In the genomic region with DNA sequence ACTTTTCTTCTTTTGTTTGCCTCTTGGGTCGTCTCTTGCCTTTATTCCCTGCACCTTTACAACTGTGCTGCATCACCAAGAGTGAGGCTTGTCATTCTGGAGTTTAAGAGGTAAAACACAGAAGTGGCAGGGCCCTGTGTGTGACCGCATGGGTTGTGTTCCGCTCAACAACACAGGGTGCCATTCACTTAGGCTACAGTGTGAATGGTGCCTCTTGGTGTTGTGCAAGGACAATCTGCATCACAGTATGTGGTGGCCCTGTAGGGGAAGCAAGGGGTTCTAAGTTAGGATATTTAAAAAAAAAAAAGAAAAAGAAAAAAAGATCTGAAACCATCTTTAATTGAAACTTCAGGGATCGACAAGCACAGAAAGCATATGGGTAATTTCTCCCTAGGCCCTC, we compare ENCODE assay signal across 27 cellular contexts. TPM values are rescaled to one million over a fixed set of nuclear protein-coding genes. Genes with fewer than 3 reads are reported as not detected.
A peak's percentile ranks its signal among the peaks of the same experiment; 100 is the strongest.
DNase-seq lines count a peak whose midpoint lies in the region; ATAC-seq, FAIRE-seq and TF ChIP-seq lines count a peak whose summit lies in the region.
"Had no signal": no experiment of that assay in that cellular context is flagged by ENCODE, and none has a peak within 500 bp of the region (broad histone marks: within the 10 kb centered on the region; RNA-seq: fewer than 3 reads in every experiment).

No MANE protein-coding gene starts in this region.

- CTCF ChIA-PET in A549 (lab: Yijun Ruan, JAX): interaction anchor here (0.8 kb wide), 1 partner anchor 14 kb away, joined by 3 read pairs; no protein-coding TSS in a partner anchor
- CTCF ChIA-PET in HEK293 (lab: Yijun Ruan, JAX): interaction anchor here (1.2 kb wide), 1 partner anchor 47 kb away, joined by 8 read pairs; no protein-coding TSS in a partner anchor
- CTCF ChIA-PET in H1 (lab: Charles Lee; ENCODE audit: partially characterized antibody): interaction anchor here (1.8 kb wide), 1 partner anchor 147 kb away, joined by 5 read pairs; no protein-coding TSS in a partner anchor

- H4K20me1 ChIP-seq in H1 (replicated peaks in 1 of 2; ENCODE audit: control insufficient read depth in 1 of 2, insufficient read depth in 2 of 2, low read length in 2 of 2): no peaks in the 10 kb centered on the region

- H3K56ac ChIP-seq in H1 (replicated peaks; ENCODE audit: insufficient read length, low read depth, low read length): no peak overlapping the region

- TF ChIP-seq RAD21 in A549 (conservative IDR thresholded peaks at IDR 0.05 in 1 of 2, IDR thresholded peaks at IDR 0.05 in 1 of 2): no peak
- no peak for TF ChIP-seq RAD21 in H1 (IDR thresholded peaks at IDR 0.05 in 1 of 2, conservative IDR thresholded peaks at IDR 0.05 in 1 of 2; ENCODE audit: low read depth in 2 of 2, low read length in 2 of 2)

- no peak for DNase-seq in A549 (ENCODE audit: low read depth in 1 of 2, low spot score in 1 of 2)
- DNase-seq in H1 (ENCODE audit: low read depth in 1 of 2, low spot score in 2 of 2): no peak
- DNase-seq in mesenchymal stem cell: no peak
- no peak for DNase-seq in NCI-H2029 treated with DMSO at 0.1 percent for 48 hours (lab: John Stamatoyannopoulos, UW)
- no peak for DNase-seq in NCI-H510A treated with DMSO at 0.1 percent for 48 hours (lab: John Stamatoyannopoulos, UW)
- DNase-seq in NCI-H1417 treated with DMSO at 0.1 percent for 48 hours (lab: John Stamatoyannopoulos, UW): no peak
- DNase-seq: activated B cell treated with CpG ODN at 0.5 μM for 24 hours; activated CD4-positive, alpha-beta T cell treated with anti-CD3 and anti-CD28 coated beads, Interleukin-2, amount 50 U/mL, for 1 hour; activated naive CD8-positive, alpha-beta T cell treated with anti-CD3 and anti-CD28 coated beads, Interleukin-2, amount 50 U/mL, for 24 hours; activated T-cell treated with anti-CD3 and anti-CD28 coated beads, Interleukin-2, amount 50 U/mL, for 4 hours; effector memory CD4-positive, alpha-beta T cell; GF-D8; NCI-H1436; stimulated activated CD4-positive, alpha-beta T cell treated with anti-CD3 and anti-CD28 coated beads, Interleukin-1b, Interleukin-23, amount 100 ng/mL, for 48 hours had no signal

- peak overlapping the region; percentile 74 for H3K4me2 ChIP-seq in A549
- H3K4me2 ChIP-seq in H1 (ENCODE audit: insufficient read depth in 1 of 2, low read depth in 2 of 2, low read length in 2 of 2): no peak overlapping the region
- H3K4me2 ChIP-seq in mesenchymal stem cell (ENCODE audit: low read length, poor library complexity, severe bottlenecking): no peak overlapping the region

- no peak overlapping the region for H2AFZ ChIP-seq in H1 (ENCODE audit: low read length)
- H2AFZ ChIP-seq in mesenchymal stem cell (ENCODE audit: low read depth, low read length): no peak overlapping the region

- H3K18ac ChIP-seq in H1 (ENCODE audit: extremely low read depth, low read length): no peak overlapping the region
- peak overlapping the region; percentile 65 to 96 for H3K18ac ChIP-seq in mesenchymal stem cell (ENCODE audit: low read depth in 1 of 2, low read length in 2 of 2)

- H3K4ac ChIP-seq in H1 (replicated peaks; ENCODE audit: insufficient read length, low read depth, low read length) (no peak overlapping the region), mesenchymal stem cell (ENCODE audit: low read depth in 1 of 2, low read length in 2 of 2) (peak overlapping the region in 1 of 2 experiments; percentile 96)

- FAIRE-seq in A549 (lab: Jason Lieb, UNC) (no peak), H1 (lab: Jason Lieb, UNC) (no peak)
- FAIRE-seq: frontal cortex, GM19239, K562, small intestine had no signal

- TF ChIP-seq POLR2A in A549 (IDR thresholded peaks at IDR 0.05; ENCODE audit: low read length): no peak
- TF ChIP-seq POLR2A in H1 (IDR thresholded peaks at IDR 0.05; ENCODE audit: control extremely low read depth in 1 of 2, low read depth in 2 of 2, low read length in 2 of 2): no peak

- peak overlapping the region; percentile 65 to 79 for H3K27ac ChIP-seq in A549
- H3K27ac ChIP-seq in HEK293 (ENCODE audit: extremely low read depth, low read depth, low read length): no peak overlapping the region
- H3K27ac ChIP-seq in H1 (ENCODE audit: low read depth, low read length): no peak overlapping the region
- peak overlapping the region; percentile 31 for H3K27ac ChIP-seq in mesenchymal stem cell (ENCODE audit: low read length, poor library complexity, severe bottlenecking)
- H3K27ac ChIP-seq: body of pancreas, tibial nerve had no signal

- no peak overlapping the region for H2BK20ac ChIP-seq in H1 (ENCODE audit: low read length)

- H3K79me2 ChIP-seq in H1 (ENCODE audit: control insufficient read depth in 1 of 2, insufficient read depth in 2 of 2, low read length in 2 of 2): no peaks in the 10 kb centered on the region

- POLR2A ChIA-PET in A549 (lab: Yijun Ruan, JAX): interaction anchor here (1.2 to 1.3 kb wide), 2 partner anchors 20 to 1030 kb away, joined by 3 to 4 read pairs; no protein-coding TSS in a partner anchor
- POLR2A ChIA-PET in HEK293 (lab: Yijun Ruan, JAX): interaction anchor here (0.7 to 1.5 kb wide), 3 partner anchors 27 to 201 kb away, joined by 3 to 6 read pairs (median 4); no protein-coding TSS in a partner anchor
- POLR2A ChIA-PET in H1 (lab: Charles Lee; ENCODE audit: partially characterized antibody): no interaction called here

- no peak overlapping the region for H3K23ac ChIP-seq in H1 (ENCODE audit: insufficient read length)
- H3K23ac ChIP-seq in mesenchymal stem cell (ENCODE audit: low read length in 2 of 2): no peak overlapping the region

- H4K91ac ChIP-seq in H1 (replicated peaks; ENCODE audit: insufficient read length, low read length) (no peak overlapping the region), mesenchymal stem cell (ENCODE audit: low read length) (peak overlapping the region; percentile 99)

- H4K8ac ChIP-seq in H1 (ENCODE audit: extremely low read depth, insufficient read depth, low read length) (no peak overlapping the region), mesenchymal stem cell (ENCODE audit: low read length) (peak overlapping the region; percentile 86)

- H3K4me3 ChIP-seq in A549 (no peak overlapping the region), HEK293 (ENCODE audit: low read depth, low read length) (no peak overlapping the region), H1 (ENCODE audit: extremely low read depth in 1 of 4, insufficient read depth in 2 of 4, low read depth in 3 of 4, low read length in 4 of 4) (no peak overlapping the region), mesenchymal stem cell (ENCODE audit: insufficient read depth in 1 of 2, low read depth in 1 of 2, low read length in 2 of 2) (no peak overlapping the region)
- H3K4me3 ChIP-seq: body of pancreas, K562, tibial nerve had no signal

- H3K14ac ChIP-seq in H1 (ENCODE audit: insufficient read length) (no peak overlapping the region), mesenchymal stem cell (ENCODE audit: low read length in 2 of 2) (peak overlapping the region in 1 of 2 experiments; percentile 93)

- no peaks in the 10 kb centered on the region for H3K36me3 ChIP-seq in HEK293 (ENCODE audit: control insufficient read depth in 2 of 2, insufficient read depth in 1 of 2, low read length in 2 of 2)
- no peaks in the 10 kb centered on the region for H3K36me3 ChIP-seq in H1 (ENCODE audit: control insufficient read depth in 2 of 4, insufficient read depth in 4 of 4, low read length in 3 of 4)
- H3K36me3 ChIP-seq in mesenchymal stem cell (ENCODE audit: control insufficient read depth in 1 of 2, insufficient read depth in 2 of 2, low read depth in 1 of 2, low read length in 2 of 2): no peaks in the 10 kb centered on the region
- H3K36me3 ChIP-seq: tibial nerve had no signal

- H2BK120ac ChIP-seq in H1 (replicated peaks; ENCODE audit: low read depth, low read length) (no peak overlapping the region), mesenchymal stem cell (ENCODE audit: low read depth, low read length) (peak overlapping the region; percentile 81)

- no peaks in the 10 kb centered on the region for H3K23me2 ChIP-seq in H1 (ENCODE audit: low read depth, low read length)

- H3K9me3 ChIP-seq in A549 (no peaks in the 10 kb centered on the region), HEK293 (ENCODE audit: control insufficient read depth, insufficient read depth, low read depth, low read length) (no peaks in the 10 kb centered on the region), H1 (ENCODE audit: insufficient read depth in 2 of 2, low read depth in 1 of 2, low read length in 1 of 2) (no peaks in the 10 kb centered on the region), mesenchymal stem cell (ENCODE audit: control insufficient read depth, low read length) (no peaks in the 10 kb centered on the region)
- H3K9me3 ChIP-seq: body of pancreas, tibial nerve had no signal

- TF ChIP-seq CTCF in A549 (IDR thresholded peaks at IDR 0.05) (no peak), HEK293 (tag by site-specific recombination; IDR thresholded peaks at IDR 0.05) (no peak), H1 (IDR thresholded peaks at IDR 0.05; ENCODE audit: control extremely low read depth in 1 of 3, insufficient read depth in 1 of 3, low read depth in 1 of 3, low read length in 3 of 3) (no peak)

- TF ChIP-seq EP300 in A549 (IDR thresholded peaks at IDR 0.05): no peak
- no peak for TF ChIP-seq EP300 in H1 (IDR thresholded peaks at IDR 0.05; ENCODE audit: borderline replicate concordance in 1 of 2, low read depth in 2 of 2, low read length in 2 of 2)

- H2AK5ac ChIP-seq in H1 (ENCODE audit: low read depth, low read length): no peak overlapping the region
- H2AK5ac ChIP-seq in mesenchymal stem cell (ENCODE audit: low read length, severe bottlenecking): peak overlapping the region; percentile 50

- ATAC-seq in A549 (peak; percentile 25 to 60; a peak in 5 of 6 replicates), HG03039 (IDR thresholded peaks at IDR 0.05; ENCODE audit: unreplicated experiment) (no peak)
- ATAC-seq: activated naive CD8-positive, alpha-beta T cell treated with anti-CD3 and anti-CD28 coated beads, Interleukin-2, amount 50 U/mL, for 24 hours; activated T-cell treated with anti-CD3 and anti-CD28 coated beads, Interleukin-2, amount 50 U/mL, for 4 hours; HCT116; K562; natural killer cell treated with Interleukin-12 subunit alpha and Interleukin-12 subunit beta and Interleukin-15 and Interleukin-18, amount 100 ng/mL, for 72 hours had no signal

- H2BK15ac ChIP-seq in H1 (ENCODE audit: low read length) (no peak overlapping the region), mesenchymal stem cell (ENCODE audit: low read depth, poor library complexity, severe bottlenecking) (no peak overlapping the region)

- H3K27me3 ChIP-seq in H1 (replicated peaks in 1 of 4; ENCODE audit: control insufficient read depth in 3 of 4, extremely low read depth in 1 of 4, insufficient read depth in 3 of 4, low read length in 3 of 4) (peaks cover 12 to 29% (median 22%) of the 10 kb centered on the region in 4 experiments), mesenchymal stem cell (ENCODE audit: control insufficient read depth in 1 of 2, insufficient read depth in 1 of 2, low read length in 2 of 2) (no peaks in the 10 kb centered on the region)
- H3K27me3 ChIP-seq: body of pancreas, tibial nerve had no signal

- H3K4me1 ChIP-seq in A549 (peaks cover 27% of the 10 kb centered on the region), HEK293 (ENCODE audit: control insufficient read depth, insufficient read depth, low read length) (peaks cover 16% of the 10 kb centered on the region), H1 (replicated peaks in 1 of 4; ENCODE audit: control insufficient read depth in 3 of 4, insufficient read depth in 4 of 4, low read length in 3 of 4) (no peaks in the 10 kb centered on the region), mesenchymal stem cell (ENCODE audit: control insufficient read depth, insufficient read depth, low read depth, low read length) (peaks cover 6% of the 10 kb centered on the region)
- H3K4me1 ChIP-seq: body of pancreas had no signal

- no peak overlapping the region for H2BK5ac ChIP-seq in H1 (ENCODE audit: low read depth, low read length)
- H2BK5ac ChIP-seq in mesenchymal stem cell (ENCODE audit: low read depth, low read length, poor library complexity, severe bottlenecking): no peak overlapping the region

- H2BK12ac ChIP-seq in H1 (ENCODE audit: low read depth, low read length) (no peak overlapping the region), mesenchymal stem cell (ENCODE audit: low read length in 2 of 2) (peak overlapping the region; percentile 96 to 99)

- H3K79me1 ChIP-seq in H1 (ENCODE audit: low read depth, low read length): no peaks in the 10 kb centered on the region
- H3K79me1 ChIP-seq in mesenchymal stem cell (replicated peaks; ENCODE audit: low read length, poor library complexity, severe bottlenecking): no peaks in the 10 kb centered on the region

- no peak overlapping the region for H4K5ac ChIP-seq in H1 (ENCODE audit: insufficient read length, low read depth, low read length)

- 58% methylated on average over 4 of the region's 4 CpGs for WGBS in A549 (ENCODE audit: missing lambda C conversion rate)
- 65% methylated on average over 4 of the region's 4 CpGs; no CpG with 5 or more reads in 1 of the 2 experiments for WGBS in H1 (ENCODE audit: extremely low coverage in 1 of 2, insufficient coverage in 1 of 2, insufficient read length in 1 of 2, insufficient replicate concordance in 2 of 2, low coverage in 1 of 2, low lambda C conversion rate in 2 of 2, missing lambda C conversion rate in 1 of 2), 2 experiments
- 52% methylated on average over 3 of the region's 4 CpGs for WGBS in mesenchymal stem cell

- no peak overlapping the region for H3K9ac ChIP-seq in H1 (replicated peaks in 1 of 4; ENCODE audit: extremely low read depth in 1 of 4, low read depth in 3 of 4, low read length in 3 of 4)
- H3K9ac ChIP-seq in mesenchymal stem cell (ENCODE audit: low read length): peak overlapping the region; percentile 22

RNA-seq across cellular contexts. Expression of gene BRINP2, which starts 38.2 kb away (rescaled TPM):
- 0.07 and 0.09 TPM in 2 replicates for polyA plus RNA-seq in A549 (2011; rRNA removed)
- 0.01 and 0.06 TPM in 2 replicates for polyA plus RNA-seq in A549 (2012; cell fraction: cytosol; rRNA removed)
- polyA plus RNA-seq in A549 (2012; cell fraction: nucleus; rRNA removed): 0.09 and 0.12 TPM in 2 replicates
- polyA plus RNA-seq in A549 (2017; fragmentation: RNase III; extraction: RNeasy Plus Mini Kit Qiagen cat#74134 plus additional on column Dnase treatment): 0.04 TPM in 2 of 3 replicates, not detected in the other
- polyA minus RNA-seq in A549 (2011; rRNA and poly(A)+ RNA removed): 0.10 and 0.17 TPM in 2 replicates
- total RNA-seq in H1 (2021; fragmentation: NEBNext Ultra II Directional; extraction: Animal tissue kit (Norgen Biotek cat#: 25700)): 0.39 and 0.42 TPM in 2 replicates
- 0.22 and 0.42 TPM in 2 replicates for polyA plus RNA-seq in H1 (2011; rRNA removed)
- polyA plus RNA-seq in H1 (2011; cell fraction: cytosol; rRNA removed): 0.32 TPM
- 0.68 TPM for polyA plus RNA-seq in H1 (2011; cell fraction: nucleus; rRNA removed)
- 0.30 to 0.42 TPM (median 0.34 TPM) in 4 replicates for polyA plus RNA-seq in H1 (2012, experiment 1 of 2)
- 0.08 TPM for polyA plus RNA-seq in H1 (2012, experiment 2 of 2)
- polyA plus RNA-seq in H1 (2013, experiment 1 of 2): 0.41 TPM
- 0.40 TPM for polyA plus RNA-seq in H1 (2013, experiment 2 of 2)
- polyA minus RNA-seq in H1 (2011; rRNA and poly(A)+ RNA removed): 0.76 and 1.1 TPM in 2 replicates
- polyA minus RNA-seq in H1 (2011; cell fraction: cytosol; rRNA and poly(A)+ RNA removed): not detected
- polyA minus RNA-seq in H1 (2011; cell fraction: nucleus; rRNA and poly(A)+ RNA removed): 0.20 TPM
- polyA plus RNA-seq in mesenchymal stem cell (2013, experiment 1 of 2): 0.44 TPM
- polyA plus RNA-seq in mesenchymal stem cell (2013, experiment 2 of 2): 0.34 TPM
- total RNA-seq: activated B cell treated with CpG ODN at 0.5 μM for 24 hours; activated T-cell treated with anti-CD3 and anti-CD28 coated beads, Interleukin-2, amount 50 U/mL, for 4 hours; body of pancreas; esophagus mucosa; HT-29; K562; natural killer cell treated with Interleukin-12 subunit alpha and Interleukin-12 subunit beta and Interleukin-15 and Interleukin-18, amount 100 ng/mL, for 72 hours; renal cortical epithelial cell; tibial nerve had no signal
- polyA plus RNA-seq: K562 had no signal

RNA-seq across cellular contexts. Expression of gene ASTN1, which starts 44.4 kb away (rescaled TPM):
- polyA plus RNA-seq in A549 (2011; rRNA removed) (0.07 TPM in 1 of 2 replicates, not detected in the other), A549 (2017; fragmentation: RNase III; extraction: RNeasy Plus Mini Kit Qiagen cat#74134 plus additional on column Dnase treatment) (not detected in 3 replicates), H1 (2011; rRNA removed) (2.9 and 3.6 TPM in 2 replicates)
- polyA plus RNA-seq in A549 (2012; cell fraction: cytosol; rRNA removed): not detected in 2 replicates
- polyA plus RNA-seq in A549 (2012; cell fraction: nucleus; rRNA removed): not detected in 2 replicates
- polyA minus RNA-seq in A549 (2011; rRNA and poly(A)+ RNA removed): not detected in 2 replicates
- total RNA-seq in H1 (2021; fragmentation: NEBNext Ultra II Directional; extraction: Animal tissue kit (Norgen Biotek cat#: 25700)): 4.1 and 4.3 TPM in 2 replicates
- polyA plus RNA-seq in H1 (2011; cell fraction: cytosol; rRNA removed): 2.6 TPM
- 7.2 TPM for polyA plus RNA-seq in H1 (2011; cell fraction: nucleus; rRNA removed)
- polyA plus RNA-seq in H1 (2012, experiment 1 of 2): 2.3 to 3.5 TPM (median 2.9 TPM) in 4 replicates
- polyA plus RNA-seq in H1 (2012, experiment 2 of 2): 1.3 TPM
- 3.6 TPM for polyA plus RNA-seq in H1 (2013, experiment 1 of 2)
- polyA plus RNA-seq in H1 (2013, experiment 2 of 2): 2.8 TPM
- polyA minus RNA-seq in H1 (2011; rRNA and poly(A)+ RNA removed): 8.7 and 10.2 TPM in 2 replicates
- 3.3 TPM for polyA minus RNA-seq in H1 (2011; cell fraction: cytosol; rRNA and poly(A)+ RNA removed)
- polyA minus RNA-seq in H1 (2011; cell fraction: nucleus; rRNA and poly(A)+ RNA removed): 12.3 TPM
- polyA plus RNA-seq in mesenchymal stem cell (2013, experiment 1 of 2): 0.08 TPM
- 0.05 TPM for polyA plus RNA-seq in mesenchymal stem cell (2013, experiment 2 of 2)
- total RNA-seq: activated B cell treated with CpG ODN at 0.5 μM for 24 hours; activated T-cell treated with anti-CD3 and anti-CD28 coated beads, Interleukin-2, amount 50 U/mL, for 4 hours; esophagus mucosa; HT-29; natural killer cell treated with Interleukin-12 subunit alpha and Interleukin-12 subunit beta and Interleukin-15 and Interleukin-18, amount 100 ng/mL, for 72 hours had no signal

Comparison
In these comparisons a context has a peak if more than half of its experiments do, and no peak if none do; other contexts are left out.
1. H3K27ac ChIP-seq: peak in A549 (2 of 2) and mesenchymal stem cell (single experiment); none in HEK293 (single experiment) and H1 (single experiment).